Comparison of ENCODE assay signal across 8 cellular contexts in the genomic region with DNA sequence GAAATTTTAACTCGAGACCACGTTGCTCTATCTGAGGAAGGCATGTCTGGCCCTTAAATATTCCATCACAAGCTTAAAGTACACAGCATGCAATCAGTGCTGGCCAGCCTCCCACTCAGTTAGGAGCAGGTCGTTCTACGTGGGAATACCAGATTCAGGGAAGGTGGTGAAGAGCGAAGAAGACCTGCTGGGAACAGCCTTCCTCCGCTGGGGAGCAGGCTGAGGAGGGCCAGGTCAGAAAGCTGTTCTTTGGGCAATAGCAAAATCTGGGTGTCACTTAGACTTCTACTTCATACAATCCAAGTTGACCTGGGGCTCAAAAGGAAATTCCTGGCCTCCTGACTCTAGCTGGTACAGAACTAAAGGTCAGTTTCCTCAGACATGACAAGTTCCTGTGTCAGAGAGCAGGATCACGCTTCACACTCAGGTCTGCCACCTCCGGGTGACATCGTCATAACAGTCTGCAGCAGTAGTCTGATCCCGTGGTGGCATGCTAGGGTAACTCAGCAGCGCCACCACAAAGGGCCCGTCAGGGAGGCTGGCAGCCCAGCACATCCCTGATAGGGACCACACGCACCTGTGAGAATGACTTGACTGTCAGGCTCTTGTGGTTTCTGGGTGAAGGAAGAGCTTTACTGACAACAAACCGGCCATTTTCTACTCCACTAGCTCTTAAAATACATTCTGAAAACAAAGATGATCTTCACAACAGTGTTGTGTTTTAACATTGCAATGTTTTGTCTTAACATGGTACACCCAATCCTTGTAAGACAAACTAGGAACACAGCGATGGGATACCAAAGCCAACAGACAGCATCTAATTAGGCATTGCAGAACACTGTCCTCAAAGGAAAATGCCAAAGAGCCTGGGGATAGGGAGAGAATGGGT. TPM values are rescaled to one million over a fixed set of nuclear protein-coding genes. Genes with fewer than 3 reads are reported as not detected.
DNase-seq lines count a peak whose midpoint lies in the region; ATAC-seq, FAIRE-seq and TF ChIP-seq lines count a peak whose summit lies in the region.

No MANE protein-coding gene starts in this region.

- H3K9ac ChIP-seq in BLaER1 treated with 17β-estradiol and CSF1 and Interleukin-3, amounts not matched to agents 10 nM and 100 nM, result 0 out of 22 replicates have a peak overlapping the region, but pooled peaks of 1 of the 11 experiments have one; percentile 0

- H4K20me1 ChIP-seq in BLaER1 treated with 17β-estradiol and CSF1 and Interleukin-3, amounts not matched to agents 10 nM and 100 nM, result no peaks in the 10 kb centered on the region

- TF ChIP-seq EP300 in ovary (IDR thresholded peaks at IDR 0.05), result no peak

- peaks cover 5 to 49% (median 33%) of the 10 kb centered on the region in 10 experiments; a peak in 18 of 20 replicates for H3K4me1 ChIP-seq in BLaER1 treated with 17β-estradiol and CSF1 and Interleukin-3, amounts not matched to agents 10 nM and 100 nM
- H3K4me1 ChIP-seq in ovary (ENCODE audit: insufficient read depth), result no peaks in the 10 kb centered on the region

- DNase-seq in GM19239 (ENCODE audit: insufficient read length, low spot score), result peak; percentile 54
- peak in 4 of 5 donors; percentile 29 to 73 (median 32) for DNase-seq in T-helper 1 cell
- DNase-seq in bronchial epithelial cell (ENCODE audit: low read depth), result no peak
- peak; percentile 79 for DNase-seq in stimulated activated CD4-positive, alpha-beta T cell treated with anti-CD3 and anti-CD28 coated beads, Interleukin-1b, Interleukin-23, amount 100 ng/mL, for 48 hours
- DNase-seq in NCI-H2107 treated with DMSO at 0.1 percent for 48 hours (lab: John Stamatoyannopoulos, UW; ENCODE audit: unreplicated experiment), result no peak
- DNase-seq in ovary, result no peak

- 84 to 89% (median 88%) methylated on average over 15 of the region's 15 CpGs for WGBS in ovary, 3 donors

- H3K9me3 ChIP-seq in BLaER1 treated with 17β-estradiol and CSF1 and Interleukin-3, amounts not matched to agents 10 nM and 100 nM (replicated peaks in 1 of 11), result no peaks in the 10 kb centered on the region
- H3K9me3 ChIP-seq in ovary, result no peaks in the 10 kb centered on the region

- no peak for TF ChIP-seq POLR2A in ovary (IDR thresholded peaks at IDR 0.05)

- ATAC-seq in HG03159 (IDR thresholded peaks at IDR 0.05; ENCODE audit: unreplicated experiment), result peak; percentile 86

- peak overlapping the region in 4 of 11 experiments; percentile 4 to 49 (median 38); a peak in 3 of 22 replicates for H3K27ac ChIP-seq in BLaER1 treated with 17β-estradiol and CSF1 and Interleukin-3, amounts not matched to agents 10 nM and 100 nM
- H3K27ac ChIP-seq in ovary, result no peak overlapping the region

- intact Hi-C loops in ovary (cut with DNase I), result no loop called here

- H3K36me3 ChIP-seq in BLaER1 treated with 17β-estradiol and CSF1 and Interleukin-3, amounts not matched to agents 10 nM and 100 nM, result peaks cover 0 to 13% (median 0%) of the 10 kb centered on the region in 11 experiments; a peak in 3 of 22 replicates
- H3K36me3 ChIP-seq in bronchial epithelial cell (ENCODE audit: control insufficient read depth, insufficient read depth, low read length) (no peaks in the 10 kb centered on the region), ovary (no peaks in the 10 kb centered on the region)

- FAIRE-seq in GM19239 (lab: Jason Lieb, UNC) (peak; percentile 91), bronchial epithelial cell (lab: Jason Lieb, UNC) (peak; percentile 28)

- H3K27me3 ChIP-seq in BLaER1 treated with 17β-estradiol and CSF1 and Interleukin-3, amounts not matched to agents 10 nM and 100 nM, result no peaks in the 10 kb centered on the region
- H3K27me3 ChIP-seq in bronchial epithelial cell (ENCODE audit: control insufficient read depth, insufficient read depth, low read length), result peaks cover 2% of the 10 kb centered on the region
- H3K27me3 ChIP-seq in ovary, result no peaks in the 10 kb centered on the region

- TF ChIP-seq CTCF in bronchial epithelial cell (IDR thresholded peaks at IDR 0.05; ENCODE audit: insufficient read depth, low read length, severe bottlenecking) (no peak), ovary (IDR thresholded peaks at IDR 0.05) (no peak)

- H3K4me2 ChIP-seq in BLaER1 treated with 17β-estradiol and CSF1 and Interleukin-3, amounts not matched to agents 10 nM and 100 nM, result peak overlapping the region; percentile 9 to 71 (median 49); a peak in 20 of 22 replicates

- H3K4me3 ChIP-seq in BLaER1 treated with 17β-estradiol and CSF1 and Interleukin-3, amounts not matched to agents 10 nM and 100 nM, result no peak overlapping the region
- no peak overlapping the region for H3K4me3 ChIP-seq in bronchial epithelial cell (ENCODE audit: low read depth, low read length)
- H3K4me3 ChIP-seq in ovary, result no peak overlapping the region

RNA-seq across cellular contexts. Expression of a gene that starts 35.2 kb away (rescaled TPM):
- total RNA-seq in bronchial epithelial cell (52.2 and 54.5 TPM in 2 replicates), ovary (10 to 100 TPM; 12.0 to 25.8 (median 20.7) TPM)
- polyA plus RNA-seq in ovary, result 10 to 100 TPM in 1 of 2 donors, 1 to 10 TPM in 1; 7.9 to 14.6 TPM

RNA-seq across cellular contexts. Expression of a gene that starts 36.2 kb away (rescaled TPM):
- under 0.01 and 0.64 TPM in 2 replicates for total RNA-seq in bronchial epithelial cell
- 100 to 1,000 TPM in 1 of 7 donors, 10 to 100 TPM in 6; 21.1 to 112 (median 60.6) TPM for total RNA-seq in ovary
- 10 to 100 TPM; 50.0 to 67.4 TPM for polyA plus RNA-seq in ovary

Comparison
In these comparisons a context has a peak if more than half of its experiments do, and no peak if none do; other contexts are left out.
1. DNase-seq: peak in GM19239 (single experiment), T-helper 1 cell (4 of 5) and stimulated activated CD4-positive, alpha-beta T cell treated with anti-CD3 and anti-CD28 coated beads, Interleukin-1b, Interleukin-23, amount 100 ng/mL, for 48 hours (single experiment); none in bronchial epithelial cell (single experiment), NCI-H2107 treated with DMSO at 0.1 percent for 48 hours (single experiment) and ovary (0 of 5).
2. RNA of a gene that starts 36.2 kb away (total RNA-seq): 21.1 to 112 TPM in ovary; under 0.01 to 0.64 TPM in bronchial epithelial cell; every median in the first group is over 10 times any median in the second.